ENCODE assay signal across 18 cellular contexts in genomic region chr13:48857576-48857975, GRCh38.
"Had no signal": no experiment of that assay in that cellular context is flagged by ENCODE, and none has a peak within 500 bp of the region (broad histone marks: within the 10 kb centered on the region; RNA-seq: fewer than 3 reads in every experiment).

No MANE protein-coding gene starts in this region.

- H3K27ac ChIP-seq: epithelial cell of prostate, foreskin keratinocyte, left ventricle myocardium inferior, lower lobe of right lung, spleen, tibial artery, upper lobe of left lung, uterus had no signal

- H3K4me3 ChIP-seq: left ventricle myocardium inferior, lower lobe of right lung, spleen, tibial artery, upper lobe of left lung, uterus had no signal

- H3K4me1 ChIP-seq: foreskin keratinocyte, left ventricle myocardium inferior, lower lobe of right lung, uterus had no signal

- DNase-seq: effector memory CD8-positive, alpha-beta T cell; foreskin keratinocyte; immature natural killer cell; left ventricle myocardium inferior; lower lobe of right lung; mesenchymal stem cell; midbrain; spleen; stimulated activated CD4-positive, alpha-beta T cell treated with anti-CD3 and anti-CD28 coated beads, Interleukin-15, amount 100 ng/mL, for 24 hours; stimulated activated CD4-positive, alpha-beta T cell treated with anti-CD3 and anti-CD28 coated beads, Interleukin-1b, Interleukin-23, amount 100 ng/mL, for 48 hours; stimulated activated CD4-positive, alpha-beta T cell treated with anti-CD3 and anti-CD28 coated beads, Interleukin-4, amount 100 ng/mL, for 24 hours; tibial artery; upper lobe of left lung; uterus had no signal

- H3K27me3 ChIP-seq: foreskin keratinocyte, spleen, tibial artery, upper lobe of left lung, uterus had no signal

- ATAC-seq: foreskin keratinocyte; lower lobe of right lung; natural killer cell treated with Interleukin-12 subunit alpha and Interleukin-12 subunit beta and Interleukin-15 and Interleukin-18, amount 100 ng/mL, for 72 hours; sciatic nerve; stimulated activated memory B cell treated with anti-CD40 and anti-IgM and Interleukin-4, amounts not matched to agents 10 μg/mL and 1 μg/mL and 100 μg/mL, for 72 hours had no signal

- H3K9me3 ChIP-seq: left ventricle myocardium inferior, lower lobe of right lung, spleen, tibial artery, upper lobe of left lung, uterus had no signal

- H3K36me3 ChIP-seq: left ventricle myocardium inferior, lower lobe of right lung, spleen, tibial artery, upper lobe of left lung, uterus had no signal
